13 cellular contexts compared by ENCODE assay signal in the genomic region with DNA sequence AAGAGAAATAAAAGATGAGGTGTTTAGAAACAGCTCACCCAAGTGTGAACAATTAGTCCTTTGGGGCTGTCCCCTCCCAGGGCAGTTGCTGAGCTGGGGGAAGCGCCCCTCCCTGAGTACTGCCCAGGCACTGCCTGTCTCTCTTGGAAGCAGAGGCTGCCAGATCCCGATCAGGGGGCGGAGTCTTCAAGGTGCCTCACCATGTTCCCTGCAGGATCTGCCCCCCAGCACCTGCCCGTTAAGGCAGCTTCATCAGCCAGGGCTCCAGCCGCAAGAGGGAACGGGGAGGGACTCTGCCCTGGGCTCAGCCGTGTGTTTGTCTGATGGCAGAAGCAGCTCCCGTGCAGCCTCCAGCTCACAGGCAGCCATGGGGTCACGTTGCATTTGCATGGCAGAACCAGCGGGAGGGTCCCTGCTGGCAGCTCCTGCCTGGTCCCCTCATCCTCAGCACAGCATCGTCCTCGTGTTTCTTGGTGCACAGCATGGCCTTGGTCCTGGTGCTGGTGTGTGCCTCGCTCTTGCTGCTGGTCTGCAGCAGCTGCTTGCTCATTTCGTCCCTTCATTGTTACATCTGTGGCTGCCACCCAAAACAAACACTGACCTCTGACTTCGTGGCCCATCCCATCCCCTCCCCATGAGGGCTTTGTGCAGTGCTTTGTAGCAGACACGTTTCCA. TPM values are rescaled to one million over a fixed set of nuclear protein-coding genes. Genes with fewer than 3 reads are reported as not detected.
DNase-seq lines count a peak whose midpoint lies in the region; ATAC-seq and TF ChIP-seq lines count a peak whose summit lies in the region.
"Had no signal": no experiment of that assay in that cellular context is flagged by ENCODE, and none has a peak within 500 bp of the region (broad histone marks: within the 10 kb centered on the region; RNA-seq: fewer than 3 reads in every experiment).

No MANE protein-coding gene starts in this region.

- H3K27ac ChIP-seq in Panc1 (ENCODE audit: low read length): no peak overlapping the region
- H3K27ac ChIP-seq: SJSA1 had no signal

- H3K4me1 ChIP-seq in Panc1 (ENCODE audit: control insufficient read depth, insufficient read depth, low read length): peaks cover 20% of the 10 kb centered on the region
- H3K4me1 ChIP-seq: SJSA1 had no signal

- intact Hi-C loops in Panc1 (cut with micrococcal nuclease; ENCODE audit: unreplicated experiment): no loop called here

- H3K4me3 ChIP-seq in Panc1 (ENCODE audit: low read depth in 2 of 2, low read length in 2 of 2): no peak overlapping the region
- H3K4me3 ChIP-seq: SJSA1 had no signal

- ATAC-seq in Panc1: peak; percentile 28

- H3K36me3 ChIP-seq in Panc1 (ENCODE audit: control insufficient read depth, insufficient read depth, low read length): no peaks in the 10 kb centered on the region
- H3K36me3 ChIP-seq: SJSA1 had no signal

- DNase-seq in stimulated activated CD4-positive, alpha-beta T cell treated with anti-CD3 and anti-CD28 coated beads, Interleukin-1b, Interleukin-23, amount 100 ng/mL, for 48 hours: peak; percentile 40
- no peak for DNase-seq in stimulated activated CD4-positive, alpha-beta T cell treated with anti-CD3 and anti-CD28 coated beads, Interleukin-4, amount 100 ng/mL, for 24 hours
- DNase-seq in Panc1 (ENCODE audit: low read depth, low spot score) (no peak), iPS-NIHi11 (ENCODE audit: low spot score) (peak; percentile 55), GM13977 (ENCODE audit: low spot score) (no peak), NCI-H82 (lab: John Stamatoyannopoulos, UW) (no peak)
- DNase-seq in activated CD8-positive, alpha-beta memory T cell treated with anti-CD3 and anti-CD28 coated beads for 24 hours: no peak
- no peak for DNase-seq in effector CD8-positive, alpha-beta T cell (lab: John Stamatoyannopoulos, UW)
- DNase-seq: activated CD4-positive, alpha-beta T cell treated with anti-CD3 and anti-CD28 coated beads, Interleukin-2, amount 50 U/mL, for 48 hours; HCEC 1CT; mammary epithelial cell; stimulated activated CD8-positive, alpha-beta memory T cell treated with anti-CD3 and anti-CD28 coated beads, Interleukin-4, amount 100 ng/mL, for 48 hours had no signal

- H3K9me3 ChIP-seq in Panc1 (ENCODE audit: control insufficient read depth, insufficient read depth, low read depth, low read length): no peaks in the 10 kb centered on the region
- H3K9me3 ChIP-seq: SJSA1 had no signal

- H3K27me3 ChIP-seq in Panc1 (ENCODE audit: control insufficient read depth, insufficient read depth, low read length): peaks cover 4% of the 10 kb centered on the region; the same call in 1 of the 2 replicates
- H3K27me3 ChIP-seq: SJSA1 had no signal

- in situ Hi-C loops in Panc1 (cut with HindIII; ENCODE audit: low pct_unique_long_range_greater_than_20kb, low sequenced_read_pairs) (no loop called here), GM13977 (cut with MboI; ENCODE audit: low pct_unique_long_range_greater_than_20kb, low sequenced_read_pairs, unreplicated experiment) (no loop called here)

- BruUV-seq in Panc1 (replicated peaks; lab: Mats Ljungman, UMichigan): no TSS peak

- TF ChIP-seq CTCF in Panc1 (IDR thresholded peaks at IDR 0.05) (no peak), GM13977 (IDR thresholded peaks at IDR 0.05; ENCODE audit: extremely low read depth, insufficient read depth, missing control alignments) (no peak)

- CTCF ChIA-PET in Panc1 (lab: Charles Lee): no interaction called here

- POLR2A ChIA-PET in Panc1 (lab: Charles Lee): no interaction called here

RNA-seq across cellular contexts. Expression of a gene that starts 10.7 kb away (rescaled TPM):
- total RNA-seq in Panc1 (2021; ENCODE audit: unreplicated experiment): 9.9 TPM
- 18.0 TPM for polyA plus RNA-seq in Panc1 (2012; ENCODE audit: insufficient read length)

Comparison
In these comparisons a context has a peak if more than half of its experiments do, and no peak if none do; other contexts are left out.
1. DNase-seq: peak in stimulated activated CD4-positive, alpha-beta T cell treated with anti-CD3 and anti-CD28 coated beads, Interleukin-1b, Interleukin-23, amount 100 ng/mL, for 48 hours (single experiment) and iPS-NIHi11 (single experiment); none in stimulated activated CD4-positive, alpha-beta T cell treated with anti-CD3 and anti-CD28 coated beads, Interleukin-4, amount 100 ng/mL, for 24 hours (single experiment), Panc1 (single experiment), GM13977 (single experiment), NCI-H82 (single experiment), activated CD8-positive, alpha-beta memory T cell treated with anti-CD3 and anti-CD28 coated beads for 24 hours (single experiment) and effector CD8-positive, alpha-beta T cell (single experiment).